1 cellular context compared by ENCODE assay signal in genomic region chr18:9136315-9137141, GRCh38.
TF ChIP-seq lines count a peak whose summit lies in the region.

TSS of gene ANKRD12 (plus strand) at chr18:9136781. CDS start at chr18:9182433, 45,652 bp downstream.

TF ChIP-seq in K562, 482 proteins besides CTCF, POLR2A, EP300 and RAD21 (continued from another document and continues in another):
- no peak for TF ChIP-seq MXD1 (CRISPR knock-in tag; IDR thresholded peaks at IDR 0.05; ENCODE audit: borderline replicate concordance, poor library complexity, severe bottlenecking)
- TF ChIP-seq GTF2E2 (tag; IDR thresholded peaks at IDR 0.05): no peak
- no peak for TF ChIP-seq THRAP3 (IDR thresholded peaks at IDR 0.05; ENCODE audit: borderline replicate concordance)
- 0 out of 2 replicates have a peak, but pooled peaks have one; percentile 69 for TF ChIP-seq REST (CRISPR knock-in tag; IDR thresholded peaks at IDR 0.05; ENCODE audit: low read depth)
- TF ChIP-seq NR0B1 (IDR thresholded peaks at IDR 0.05; ENCODE audit: partially characterized antibody): no peak
- TF ChIP-seq IRF2 (CRISPR knock-in tag; IDR thresholded peaks at IDR 0.05): no peak
- 0 out of 2 replicates have a peak, but pooled peaks have one; percentile 64 for TF ChIP-seq BRD4 (IDR thresholded peaks at IDR 0.05)
- no peak for TF ChIP-seq HDAC8 (tag; IDR thresholded peaks at IDR 0.05)
- TF ChIP-seq CC2D1A (IDR thresholded peaks at IDR 0.05): peak; percentile 48; the same call in 1 of the 2 replicates
- TF ChIP-seq CREB3 (tag; conservative IDR thresholded peaks at IDR 0.05; ENCODE audit: low read depth): no peak
- TF ChIP-seq CEBPG (CRISPR knock-in tag; IDR thresholded peaks at IDR 0.05): no peak
- TF ChIP-seq CEBPG (tag; conservative IDR thresholded peaks at IDR 0.05 in 1 of 2, IDR thresholded peaks at IDR 0.05 in 1 of 2): no peak
- no peak for TF ChIP-seq ID3 (CRISPR knock-in tag; IDR thresholded peaks at IDR 0.05)
- TF ChIP-seq ID3 (tag; IDR thresholded peaks at IDR 0.05): no peak
- no peak for TF ChIP-seq ZNF699 (CRISPR knock-in tag; IDR thresholded peaks at IDR 0.05; ENCODE audit: insufficient replicate concordance)
- no peak for TF ChIP-seq SMAD2 (IDR thresholded peaks at IDR 0.05; ENCODE audit: low read depth, low read length)
- peak; percentile 74 to 80; a peak in 3 of 4 replicates for TF ChIP-seq NRF1 (conservative IDR thresholded peaks at IDR 0.05 in 1 of 2, IDR thresholded peaks at IDR 0.05 in 1 of 2)
- peak; percentile 85 for TF ChIP-seq RB1 (IDR thresholded peaks at IDR 0.05; ENCODE audit: low read depth)
- no peak for TF ChIP-seq TFAM (CRISPR knock-in tag; conservative IDR thresholded peaks at IDR 0.05)
- no peak for TF ChIP-seq STAG1 (CRISPR knock-in tag; IDR thresholded peaks at IDR 0.05; ENCODE audit: borderline replicate concordance)
- peak; percentile 83; the same call in 1 of the 2 replicates for TF ChIP-seq TCF7 (IDR thresholded peaks at IDR 0.05; ENCODE audit: borderline replicate concordance)
- TF ChIP-seq ZNF764 (CRISPR knock-in tag; IDR thresholded peaks at IDR 0.05; ENCODE audit: low read depth): no peak
- no peak for TF ChIP-seq ZNF76 (CRISPR knock-in tag; IDR thresholded peaks at IDR 0.05; ENCODE audit: borderline replicate concordance)
- TF ChIP-seq ATF6 (CRISPR knock-in tag; IDR thresholded peaks at IDR 0.05): no peak
- TF ChIP-seq CHAMP1 (IDR thresholded peaks at IDR 0.05): no peak
- no peak for TF ChIP-seq NR2F6 (CRISPR knock-in tag; IDR thresholded peaks at IDR 0.05)
- no peak for TF ChIP-seq ZBTB7A (IDR thresholded peaks at IDR 0.05; ENCODE audit: borderline replicate concordance, control insufficient read depth, low read depth, low read length)
- TF ChIP-seq SPI1 (IDR thresholded peaks at IDR 0.05; ENCODE audit: borderline replicate concordance, low read depth, low read length): no peak; the same call in 1 of the 2 replicates
- TF ChIP-seq KAT2B (IDR thresholded peaks at IDR 0.05; ENCODE audit: low read depth, low read length): no peak
- no peak for TF ChIP-seq BDP1 (IDR thresholded peaks at IDR 0.05; ENCODE audit: insufficient read depth, insufficient read length)
- TF ChIP-seq STAT5A (IDR thresholded peaks at IDR 0.05; ENCODE audit: borderline replicate concordance, low read length): no peak; the same call in 1 of the 2 replicates
- peak; percentile 64 for TF ChIP-seq NUFIP1 (IDR thresholded peaks at IDR 0.05; ENCODE audit: partially characterized antibody)
- no peak for TF ChIP-seq PHTF2 (CRISPR knock-in tag; IDR thresholded peaks at IDR 0.05)
- TF ChIP-seq HIVEP1 (CRISPR knock-in tag; IDR thresholded peaks at IDR 0.05): no peak
- no peak for TF ChIP-seq ZNF695 (CRISPR knock-in tag; IDR thresholded peaks at IDR 0.05)
- TF ChIP-seq CBFA2T3 (IDR thresholded peaks at IDR 0.05): no peak
- TF ChIP-seq ATF1 (CRISPR knock-in tag; IDR thresholded peaks at IDR 0.05): no peak
- peak; percentile 91 for TF ChIP-seq ATF1 (tag; IDR thresholded peaks at IDR 0.05)
- no peak for TF ChIP-seq FOXK1 (CRISPR knock-in tag; IDR thresholded peaks at IDR 0.05; ENCODE audit: borderline replicate concordance)
- TF ChIP-seq USF1 (CRISPR knock-in tag; IDR thresholded peaks at IDR 0.05): peak; percentile 99
- TF ChIP-seq NELFE (IDR thresholded peaks at IDR 0.05; ENCODE audit: insufficient read depth, insufficient read length): no peak
- TF ChIP-seq FOXA3 (CRISPR knock-in tag; conservative IDR thresholded peaks at IDR 0.05 in 1 of 2, IDR thresholded peaks at IDR 0.05 in 1 of 2): no peak
- TF ChIP-seq CHD4 (IDR thresholded peaks at IDR 0.05; ENCODE audit: insufficient read depth, insufficient replicate concordance, low read depth, low read length, poor library complexity, severe bottlenecking): no peak
- no peak for TF ChIP-seq ZNF584 (CRISPR knock-in tag; IDR thresholded peaks at IDR 0.05; ENCODE audit: low read depth)
- TF ChIP-seq PRDM10 (IDR thresholded peaks at IDR 0.05; ENCODE audit: partially characterized antibody): peak; percentile 99
- TF ChIP-seq TEAD2 (tag; IDR thresholded peaks at IDR 0.05): no peak
